In genomic region chr20:62303049-62303326, GRCh38 we compare ENCODE assay signal across 8 cellular contexts. TPM values are rescaled to one million over a fixed set of nuclear protein-coding genes. Genes with fewer than 3 reads are reported as not detected.
DNase-seq lines count a peak whose midpoint lies in the region; ATAC-seq and TF ChIP-seq lines count a peak whose summit lies in the region.

No MANE protein-coding gene starts in this region.

- H3K4me3 Mint-ChIP-seq in nephron progenitor cell = peak overlapping the region; percentile 90

- no peaks in the 10 kb centered on the region for H3K27me3 Mint-ChIP-seq in nephron progenitor cell (ENCODE audit: low read depth, poor library complexity)

- peak overlapping the region; percentile 90 to 100 (median 99); a peak in 20 of 22 replicates for H3K4me2 ChIP-seq in BLaER1 treated with 17β-estradiol and CSF1 and Interleukin-3, amounts not matched to agents 10 nM and 100 nM

- peaks cover 47 to 50% (median 49%) of the 10 kb centered on the region in 11 experiments for H4K20me1 ChIP-seq in BLaER1 treated with 17β-estradiol and CSF1 and Interleukin-3, amounts not matched to agents 10 nM and 100 nM

- H3K4me3 ChIP-seq in BLaER1 treated with 17β-estradiol and CSF1 and Interleukin-3, amounts not matched to agents 10 nM and 100 nM = peak overlapping the region; percentile 78 to 100 (median 98)
- H3K4me3 ChIP-seq in NB4 (ENCODE audit: low read depth, low read length) (peak overlapping the region; percentile 96), ectodermal cell (ENCODE audit: insufficient read depth, low read depth, low read length) (peak overlapping the region; percentile 93)

- no peaks in the 10 kb centered on the region for H3K9me3 Mint-ChIP-seq in nephron progenitor cell

- H3K9me3 ChIP-seq in BLaER1 treated with 17β-estradiol and CSF1 and Interleukin-3, amounts not matched to agents 10 nM and 100 nM (replicated peaks in 1 of 11) = no peaks in the 10 kb centered on the region
- H3K9me3 ChIP-seq in ectodermal cell (ENCODE audit: control insufficient read depth, low read length) = no peaks in the 10 kb centered on the region

- H3K36me3 ChIP-seq in BLaER1 treated with 17β-estradiol and CSF1 and Interleukin-3, amounts not matched to agents 10 nM and 100 nM = peaks cover 43 to 48% (median 44%) of the 10 kb centered on the region in 11 experiments
- peaks cover 17% of the 10 kb centered on the region for H3K36me3 ChIP-seq in ectodermal cell (ENCODE audit: control insufficient read depth, insufficient read depth, low read length)

- WGBS in ectodermal cell, 2 experiments = 0% methylated on average over 39 of the region's 39 CpGs

- ATAC-seq in HG02840 (IDR thresholded peaks at IDR 0.05; ENCODE audit: low FRiP score, unreplicated experiment) = no peak

- no peak overlapping the region for H3K27ac Mint-ChIP-seq in nephron progenitor cell

- no peak for DNase-seq in NB4 (ENCODE audit: low read depth)
- no peak for DNase-seq in nephron progenitor cell
- DNase-seq in HuH-7 (ENCODE audit: low spot score) = no peak
- no peak for DNase-seq in NCI-H2227 treated with DMSO at 0.1 percent for 48 hours (lab: John Stamatoyannopoulos, UW)
- no peak for DNase-seq in activated CD4-positive, alpha-beta T cell treated with anti-CD3 and anti-CD28 coated beads for 48 hours

- H3K27ac ChIP-seq in BLaER1 treated with 17β-estradiol and CSF1 and Interleukin-3, amounts not matched to agents 10 nM and 100 nM = peak overlapping the region; percentile 67 to 97 (median 95)
- H3K27ac ChIP-seq in ectodermal cell (ENCODE audit: insufficient read depth, low read depth, low read length, poor library complexity, severe bottlenecking) = peak overlapping the region; percentile 44

- TF ChIP-seq POLR2A in NB4 (IDR thresholded peaks at IDR 0.05; ENCODE audit: extremely low read depth, insufficient read length) = no peak

- peak overlapping the region; percentile 94 to 100 (median 97) for H3K9ac ChIP-seq in BLaER1 treated with 17β-estradiol and CSF1 and Interleukin-3, amounts not matched to agents 10 nM and 100 nM

- H3K4me1 ChIP-seq in BLaER1 treated with 17β-estradiol and CSF1 and Interleukin-3, amounts not matched to agents 10 nM and 100 nM = peaks cover 23 to 39% (median 29%) of the 10 kb centered on the region in 10 experiments
- H3K4me1 ChIP-seq in ectodermal cell (ENCODE audit: control insufficient read depth, insufficient read depth, low read length) = peaks cover 8% of the 10 kb centered on the region

- no peaks in the 10 kb centered on the region for H3K36me3 Mint-ChIP-seq in nephron progenitor cell (ENCODE audit: low read depth)

- H3K4me1 Mint-ChIP-seq in nephron progenitor cell = peaks cover 22% of the 10 kb centered on the region

- no peak for TF ChIP-seq CTCF in NB4 (IDR thresholded peaks at IDR 0.05; ENCODE audit: low read depth, low read length)
- no peak for TF ChIP-seq CTCF in nephron progenitor cell (IDR thresholded peaks at IDR 0.05)

- no peaks in the 10 kb centered on the region for H3K27me3 ChIP-seq in BLaER1 treated with 17β-estradiol and CSF1 and Interleukin-3, amounts not matched to agents 10 nM and 100 nM
- no peaks in the 10 kb centered on the region for H3K27me3 ChIP-seq in ectodermal cell (ENCODE audit: control insufficient read depth, insufficient read depth, low read length, poor library complexity, severe bottlenecking)

RNA-seq across cellular contexts. Expression of gene ADRM1, which starts 0.2 kb away (rescaled TPM):
- 96.2 TPM for polyA plus RNA-seq in ectodermal cell (2013, experiment 1 of 4)
- 86.8 TPM for polyA plus RNA-seq in ectodermal cell (2013, experiment 2 of 4)
- polyA plus RNA-seq in ectodermal cell (2013, experiment 3 of 4) = 76.4 TPM
- polyA plus RNA-seq in ectodermal cell (2013, experiment 4 of 4) = 85.4 TPM
